Comparison of ENCODE assay signal across 10 cellular contexts in the genomic region with DNA sequence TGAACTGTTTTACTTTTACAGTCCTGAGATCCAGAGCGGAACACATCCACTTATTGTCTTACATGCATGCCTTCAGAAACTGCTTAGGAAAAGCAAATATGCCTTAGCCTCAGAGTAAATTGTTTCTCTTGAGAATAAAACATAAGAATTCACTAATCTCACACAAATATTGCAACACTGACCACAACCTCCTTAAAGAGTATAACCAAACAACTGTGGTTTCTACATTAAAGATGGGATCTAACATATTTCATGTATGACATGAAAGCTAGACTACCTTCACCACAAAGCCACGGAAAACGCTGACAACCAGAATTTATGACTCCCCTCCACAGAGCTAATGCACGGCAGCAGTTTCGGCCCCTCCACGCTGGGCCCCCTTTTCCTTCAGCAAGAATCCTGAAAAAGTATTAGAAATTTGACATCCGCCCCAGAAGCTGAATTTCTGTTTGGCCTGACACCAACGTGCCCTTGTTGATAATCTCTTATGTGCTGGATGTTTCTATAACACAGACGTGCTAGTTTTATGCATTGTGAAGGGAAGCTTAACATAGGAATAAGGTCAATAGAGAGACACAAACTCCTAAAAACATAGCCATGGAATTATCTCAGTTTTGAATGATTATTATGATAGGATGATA.
DNase-seq lines count a peak whose midpoint lies in the region; ATAC-seq, FAIRE-seq and TF ChIP-seq lines count a peak whose summit lies in the region.
"Had no signal": no experiment of that assay in that cellular context is flagged by ENCODE, and none has a peak within 500 bp of the region (broad histone marks: within the 10 kb centered on the region; RNA-seq: fewer than 3 reads in every experiment).

No MANE protein-coding gene starts in this region.

- no peak overlapping the region for H3K4me3 ChIP-seq in astrocyte (ENCODE audit: insufficient read depth, low read depth, low read length)

- ATAC-seq in GM18511 (IDR thresholded peaks at IDR 0.05; ENCODE audit: unreplicated experiment), result no peak
- ATAC-seq in left colon, result no peak

- H2AFZ ChIP-seq in astrocyte (ENCODE audit: low read depth, low read length), result no peak overlapping the region

- H3K4me3 Mint-ChIP-seq in astrocyte (ENCODE audit: unreplicated experiment) (no peak overlapping the region), nephron (peak overlapping the region in 1 of 3 experiments; percentile 12)

- peaks cover 9% of the 10 kb centered on the region for H3K9me3 ChIP-seq in astrocyte (ENCODE audit: insufficient read depth, low read depth, low read length)

- H3K4me2 ChIP-seq in astrocyte (ENCODE audit: low read length), result peak overlapping the region; percentile 34

- TF ChIP-seq CTCF in astrocyte (IDR thresholded peaks at IDR 0.05; ENCODE audit: insufficient read depth, low read depth, low read length) (no peak), nephron (IDR thresholded peaks at IDR 0.05; ENCODE audit: unreplicated experiment in 3 of 3) (no peak)

- H3K27me3 Mint-ChIP-seq in astrocyte (ENCODE audit: low read depth, unreplicated experiment) (peaks cover 2% of the 10 kb centered on the region), nephron (ENCODE audit: low read depth) (peaks cover 26% of the 10 kb centered on the region)

- DNase-seq in Daoy (ENCODE audit: low read depth) (peak; percentile 77), LHCN-M2 (ENCODE audit: low read depth) (peak; percentile 86), astrocyte (ENCODE audit: low read depth) (peak; percentile 99), cerebellar cortex (ENCODE audit: low spot score) (no peak), NCI-H526 (lab: John Stamatoyannopoulos, UW) (no peak), left colon (no peak)
- DNase-seq: activated gamma-delta T cell, NCI-H510A treated with DMSO at 0.1 percent for 48 hours had no signal

- H3K27ac ChIP-seq in astrocyte (ENCODE audit: low read depth, low read length), result peak overlapping the region; percentile 67

- H3K36me3 ChIP-seq in astrocyte (ENCODE audit: insufficient read depth, low read length), result no peaks in the 10 kb centered on the region

- peak; percentile 98 for FAIRE-seq in astrocyte (lab: Jason Lieb, UNC)

- peaks cover 12% of the 10 kb centered on the region for H3K4me1 ChIP-seq in astrocyte (ENCODE audit: insufficient read depth, low read length)

- H3K27ac Mint-ChIP-seq in astrocyte (ENCODE audit: unreplicated experiment) (peak overlapping the region; percentile 49), nephron (peak overlapping the region; percentile 56 to 87 (median 62))

- no peaks in the 10 kb centered on the region for H3K79me2 ChIP-seq in astrocyte (ENCODE audit: insufficient read depth, low read length)

- H3K4me1 Mint-ChIP-seq in astrocyte (ENCODE audit: low read depth, unreplicated experiment) (peaks cover 16% of the 10 kb centered on the region), nephron (peaks cover 24% of the 10 kb centered on the region)

- H3K36me3 Mint-ChIP-seq in astrocyte (ENCODE audit: low read depth, unreplicated experiment), result peaks cover 10% of the 10 kb centered on the region
- H3K36me3 Mint-ChIP-seq in nephron (ENCODE audit: low read depth), result peaks cover 28% of the 10 kb centered on the region

- H3K27me3 ChIP-seq in astrocyte (ENCODE audit: insufficient read depth, low read length), result no peaks in the 10 kb centered on the region

- no peaks in the 10 kb centered on the region for H4K20me1 ChIP-seq in astrocyte (ENCODE audit: insufficient read depth, low read length)

- H3K9me3 Mint-ChIP-seq in astrocyte (ENCODE audit: unreplicated experiment), result peaks cover 17% of the 10 kb centered on the region
- peaks cover 20% of the 10 kb centered on the region for H3K9me3 Mint-ChIP-seq in nephron

- H3K9ac ChIP-seq in astrocyte (ENCODE audit: low read length), result peak overlapping the region; percentile 57

- intact Hi-C loops in left colon (cut with DNase I, micrococcal nuclease), result no loop called here

Comparison
In these comparisons a context has a peak if more than half of its experiments do, and no peak if none do; other contexts are left out.
1. DNase-seq: peak in Daoy (single experiment), LHCN-M2 (single experiment) and astrocyte (single experiment); none in cerebellar cortex (single experiment), NCI-H526 (0 of 2) and left colon (0 of 2).